In the genomic region with DNA sequence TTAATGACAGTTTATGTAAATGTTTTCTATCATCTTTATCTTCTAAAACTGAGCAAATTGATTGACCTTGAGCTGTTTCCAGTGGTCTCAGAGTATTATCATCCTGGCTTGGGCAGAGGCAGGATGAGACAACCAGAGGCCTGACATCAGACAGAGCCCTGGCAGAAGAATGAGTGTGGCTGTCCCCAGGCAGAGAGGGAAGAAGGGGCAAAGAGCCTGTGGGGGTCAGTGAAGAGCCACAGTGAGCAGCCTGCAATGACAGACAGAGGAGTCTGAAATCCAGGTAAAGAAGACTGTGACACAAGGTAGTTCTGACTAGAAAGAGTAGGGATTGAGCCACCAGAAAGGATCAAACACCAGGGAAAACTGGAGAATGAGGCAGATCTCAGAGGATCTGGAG, we compare ENCODE assay signal across 16 cellular contexts.
"Had no signal": no experiment of that assay in that cellular context is flagged by ENCODE, and none has a peak within 500 bp of the region (broad histone marks: within the 10 kb centered on the region; RNA-seq: fewer than 3 reads in every experiment).

No MANE protein-coding gene starts in this region.

- H3K27me3 ChIP-seq: ascending aorta, gastroesophageal sphincter, stomach, testis had no signal

- DNase-seq: activated CD4-positive, alpha-beta memory T cell treated with anti-CD3 and anti-CD28 coated beads for 36 hours; activated CD4-positive, alpha-beta T cell treated with anti-CD3 and anti-CD28 coated beads for 1 hour; activated CD8-positive, alpha-beta memory T cell treated with anti-CD3 and anti-CD28 coated beads, Interleukin-2, amount 10 ng/mL, durations not matched to agents 7 days and 5 days; activated naive CD4-positive, alpha-beta T cell treated with anti-CD3 and anti-CD28 coated beads, Interleukin-2, amount 10 ng/mL, durations not matched to agents 7 days and 5 days; activated T-cell treated with anti-CD3 and anti-CD28 coated beads, Interleukin-2, amount 50 U/mL, for 1 hour; dermis blood vessel endothelial cell; erythroblast; islet precursor cell; stimulated activated CD4-positive, alpha-beta T cell treated with anti-CD3 and anti-CD28 coated beads, Interleukin-1b, Interleukin-23, amount 100 ng/mL, for 48 hours; stomach; T-helper 9 cell; testis had no signal

- H3K27ac ChIP-seq: ascending aorta, gastroesophageal sphincter, parathyroid adenoma, stomach, testis had no signal

- H3K4me1 ChIP-seq: ascending aorta, gastroesophageal sphincter, parathyroid adenoma, stomach, testis had no signal

- H3K9me3 ChIP-seq: ascending aorta, gastroesophageal sphincter, stomach, testis had no signal

- H3K36me3 ChIP-seq: ascending aorta, gastroesophageal sphincter, stomach had no signal

- ATAC-seq: activated CD8-positive, alpha-beta memory T cell treated with anti-CD3 and anti-CD28 coated beads, Interleukin-2, amount 10 ng/mL, durations not matched to agents 7 days and 5 days; gastroesophageal sphincter had no signal

- H3K4me3 ChIP-seq: ascending aorta, gastroesophageal sphincter, lung, stomach, testis had no signal
